In the genomic region with DNA sequence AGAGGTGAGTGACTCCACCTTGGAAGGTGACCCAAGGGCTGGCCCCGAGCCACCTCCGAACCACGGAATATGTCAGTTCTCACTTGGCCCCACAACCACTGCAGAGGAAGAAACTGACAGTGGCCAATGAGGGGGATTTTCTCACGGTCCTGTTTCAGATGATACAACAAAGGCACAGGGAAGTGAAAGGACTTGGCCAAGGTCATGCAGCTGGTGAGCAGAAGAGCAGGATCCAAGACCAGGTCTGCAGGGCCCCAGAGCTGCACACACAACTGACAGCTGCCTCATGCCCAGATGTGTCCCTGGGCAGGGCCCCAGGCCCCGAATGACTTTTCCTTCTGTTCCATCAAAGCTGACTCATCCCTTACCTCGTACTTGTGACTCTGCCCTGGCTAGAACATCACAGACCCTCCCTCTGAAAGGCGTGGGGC, we compare ENCODE assay signal across 8 cellular contexts. TPM values are rescaled to one million over a fixed set of nuclear protein-coding genes. Genes with fewer than 3 reads are reported as not detected.
DNase-seq lines count a peak whose midpoint lies in the region; ATAC-seq and TF ChIP-seq lines count a peak whose summit lies in the region.

No MANE protein-coding gene starts in this region.

- H3K4me1 ChIP-seq in heart right ventricle (peaks cover 17 to 50% (median 39%) of the 10 kb centered on the region in 9 donors), tibial nerve (peaks cover 0 to 46% (median 36%) of the 10 kb centered on the region in 4 donors)

- DNase-seq in heart right ventricle, result no peak
- DNase-seq in Right ventricle myocardium superior, result no peak
- DNase-seq in choroid plexus epithelial cell (ENCODE audit: low read depth), result peak; percentile 46
- no peak for DNase-seq in tibial nerve (ENCODE audit: low spot score in 2 of 2)
- no peak for DNase-seq in midbrain (lab: John Stamatoyannopoulos, UW)
- no peak for DNase-seq in germinal center (ENCODE audit: low spot score)
- no peak for DNase-seq in OCI-M2 (lab: John Stamatoyannopoulos, UW; ENCODE audit: unreplicated experiment)

- ATAC-seq in heart right ventricle (peak in 1 of 8 donors; percentile 10), Right ventricle myocardium superior (ENCODE audit: poor library complexity) (no peak), HG03175 (IDR thresholded peaks at IDR 0.05; ENCODE audit: unreplicated experiment) (peak; percentile 67)

- WGBS in heart right ventricle, 2 donors, result 60 to 66% methylated on average over 7 of the region's 7 CpGs
- WGBS in tibial nerve, 2 donors, result 64 to 66% methylated on average over 7 of the region's 7 CpGs

- H3K4me3 ChIP-seq in heart right ventricle (no peak overlapping the region), choroid plexus epithelial cell (ENCODE audit: low read depth, low read length) (no peak overlapping the region), tibial nerve (no peak overlapping the region)

- H3K9me3 ChIP-seq in heart right ventricle (no peaks in the 10 kb centered on the region), tibial nerve (no peaks in the 10 kb centered on the region)

- TF ChIP-seq POLR2A in tibial nerve (IDR thresholded peaks at IDR 0.05), result no peak

- intact Hi-C loops in heart right ventricle (cut with DNase I) (loop anchor here in 2 of 10 donors (5.0 kb wide), 2 partner anchors 58 to 68 kb away; no protein-coding TSS in a partner anchor), Right ventricle myocardium superior (cut with DNase I) (no loop called here)

- TF ChIP-seq CTCF in heart right ventricle (IDR thresholded peaks at IDR 0.05) (no peak), choroid plexus epithelial cell (conservative IDR thresholded peaks at IDR 0.05; ENCODE audit: low read depth, low read length) (no peak), tibial nerve (IDR thresholded peaks at IDR 0.05) (no peak)

- H3K27ac ChIP-seq in heart right ventricle (peak overlapping the region in 9 of 10 donors; percentile 19 to 84 (median 79)), tibial nerve (peak overlapping the region in 3 of 4 donors; percentile 65 to 90 (median 84))

- peaks cover 0 to 89% (median 45%) of the 10 kb centered on the region in 9 donors for H3K36me3 ChIP-seq in heart right ventricle
- peaks cover 0 to 64% (median 5%) of the 10 kb centered on the region in 3 donors for H3K36me3 ChIP-seq in tibial nerve

- H3K27me3 ChIP-seq in heart right ventricle, result no peaks in the 10 kb centered on the region
- H3K27me3 ChIP-seq in tibial nerve, result no peaks in the 10 kb centered on the region

- TF ChIP-seq EP300 in tibial nerve (IDR thresholded peaks at IDR 0.05), result no peak

RNA-seq across cellular contexts. Expression of a gene that starts 25.8 kb away (rescaled TPM):
- 10 to 100 TPM in 3 of 10 donors, 1 to 10 TPM in 7; 4.6 to 16.0 (median 6.8) TPM for total RNA-seq in heart right ventricle
- 10 to 100 TPM; 25.2 to 38.9 TPM for polyA plus RNA-seq in heart right ventricle
- 10.8 TPM for total RNA-seq in Right ventricle myocardium superior
- 100 to 1,000 TPM in 1 of 4 donors, 10 to 100 TPM in 3; 61.4 to 128 (median 86.3) TPM for total RNA-seq in tibial nerve

RNA-seq across cellular contexts. Expression of a gene that starts 36.5 kb away (rescaled TPM):
- 10 to 100 TPM; 45.2 to 81.6 (median 60.8) TPM for total RNA-seq in heart right ventricle
- polyA plus RNA-seq in heart right ventricle, result 10 to 100 TPM; 15.5 to 29.3 TPM
- 73.5 TPM for total RNA-seq in Right ventricle myocardium superior
- total RNA-seq in tibial nerve, result 10 to 100 TPM; 25.7 to 39.3 (median 30.0) TPM

RNA-seq across cellular contexts. Expression of a gene that starts 43.1 kb away (rescaled TPM):
- 1 to 10 TPM; 1.1 to 3.3 (median 1.7) TPM for total RNA-seq in heart right ventricle
- 1 to 10 TPM in 1 of 2 donors, under 1 TPM in 1; 0.58 to 4.8 TPM for polyA plus RNA-seq in heart right ventricle
- total RNA-seq in Right ventricle myocardium superior, result 1.3 TPM
- total RNA-seq in tibial nerve, result 1 to 10 TPM; 1.5 to 4.1 (median 2.4) TPM

RNA-seq across cellular contexts. Expression of a gene that starts 48.5 kb away (rescaled TPM):
- total RNA-seq in heart right ventricle (10 to 100 TPM; 35.2 to 69.6 (median 44.7) TPM), Right ventricle myocardium superior (57.0 TPM), tibial nerve (10 to 100 TPM; 10.2 to 75.6 (median 34.7) TPM)
- polyA plus RNA-seq in heart right ventricle, result 10 to 100 TPM; 78.4 to 82.6 TPM
